In genomic region chr10:123966896-123967231, GRCh38 we compare ENCODE assay signal across 22 cellular contexts.
A peak's percentile ranks its signal among the peaks of the same experiment; 100 is the strongest.
DNase-seq lines count a peak whose midpoint lies in the region; ATAC-seq, FAIRE-seq and TF ChIP-seq lines count a peak whose summit lies in the region.
"Had no signal": no experiment of that assay in that cellular context is flagged by ENCODE, and none has a peak within 500 bp of the region (broad histone marks: within the 10 kb centered on the region; RNA-seq: fewer than 3 reads in every experiment).

No MANE protein-coding gene starts in this region.

- H3K9me3 ChIP-seq in kidney (ENCODE audit: control insufficient read depth in 1 of 2, low read length in 2 of 2) = no peaks in the 10 kb centered on the region
- H3K9me3 ChIP-seq in testis = no peaks in the 10 kb centered on the region
- H3K9me3 ChIP-seq in neuronal stem cell (replicated peaks in 1 of 2; ENCODE audit: control insufficient read depth in 2 of 2, insufficient read depth in 1 of 2, low read depth in 1 of 2, low read length in 2 of 2) = no peaks in the 10 kb centered on the region
- H3K9me3 ChIP-seq: BE2C, MG63, SJSA1 had no signal

- H3K36me3 ChIP-seq in GM23338 (ENCODE audit: insufficient read depth) (no peaks in the 10 kb centered on the region), kidney (ENCODE audit: control insufficient read depth in 1 of 2, insufficient read depth in 2 of 2, low read length in 2 of 2) (no peaks in the 10 kb centered on the region), testis (ENCODE audit: low read depth, missing control alignments) (no peaks in the 10 kb centered on the region), neuronal stem cell (replicated peaks in 1 of 2; ENCODE audit: control insufficient read depth in 2 of 2, insufficient read depth in 2 of 2, low read length in 2 of 2) (no peaks in the 10 kb centered on the region)
- H3K36me3 ChIP-seq: BE2C, MG63, SJSA1 had no signal

- no peak overlapping the region for H4K8ac ChIP-seq in neuronal stem cell (ENCODE audit: low read depth, low read length)

- no peaks in the 10 kb centered on the region for H4K20me1 ChIP-seq in GM23338 (replicated peaks; ENCODE audit: insufficient read depth)

- H3K27me3 ChIP-seq in GM23338 (ENCODE audit: insufficient read depth) (no peaks in the 10 kb centered on the region), testis (no peaks in the 10 kb centered on the region), neuronal stem cell (ENCODE audit: control insufficient read depth in 3 of 3, insufficient read depth in 3 of 3, low read depth in 1 of 3, low read length in 3 of 3) (peaks cover 0 to 37% (median 10%) of the 10 kb centered on the region in 3 experiments)
- H3K27me3 ChIP-seq: MG63 had no signal

- no peak overlapping the region for H3K4me3 Mint-ChIP-seq in GM23338
- H3K4me3 Mint-ChIP-seq: CD14-positive monocyte; CD8-positive, alpha-beta memory T cell had no signal

- ATAC-seq in GM23338 = peak; percentile 19
- no peak for ATAC-seq in HG03097 (IDR thresholded peaks at IDR 0.05; ENCODE audit: low FRiP score, unreplicated experiment)
- ATAC-seq in GM18519 (IDR thresholded peaks at IDR 0.05; ENCODE audit: low FRiP score, unreplicated experiment) = no peak

- peaks cover 20% of the 10 kb centered on the region for H3K27me3 Mint-ChIP-seq in GM23338 (ENCODE audit: insufficient read depth, low read depth, poor library complexity)

- H2BK12ac ChIP-seq in neuronal stem cell (ENCODE audit: low read length) = no peak overlapping the region

- no peak overlapping the region for H2AK5ac ChIP-seq in neuronal stem cell (ENCODE audit: low read depth, low read length)

- H3K27ac Mint-ChIP-seq in GM23338 = no peak overlapping the region
- H3K27ac Mint-ChIP-seq: CD14-positive monocyte; CD8-positive, alpha-beta memory T cell had no signal

- TF ChIP-seq CTCF in GM23338 (conservative IDR thresholded peaks at IDR 0.05; ENCODE audit: low read depth in 2 of 2) = no peak
- TF ChIP-seq CTCF in kidney (IDR thresholded peaks at IDR 0.05; ENCODE audit: borderline replicate concordance, extremely low read depth, insufficient read depth) = no peak
- no peak for TF ChIP-seq CTCF in testis (IDR thresholded peaks at IDR 0.05)

- H3K79me1 ChIP-seq in neuronal stem cell (ENCODE audit: low read depth, low read length) = no peaks in the 10 kb centered on the region

- no peak overlapping the region for H3K4me3 ChIP-seq in GM23338
- no peak overlapping the region for H3K4me3 ChIP-seq in kidney (ENCODE audit: low read length in 2 of 2)
- H3K4me3 ChIP-seq in testis = no peak overlapping the region
- H3K4me3 ChIP-seq in neuronal stem cell (ENCODE audit: low read length in 2 of 2) = no peak overlapping the region
- H3K4me3 ChIP-seq: MG63, SJSA1 had no signal

- intact Hi-C loops in kidney (cut with DNase I) = loop anchor here (5.0 kb wide), 1 partner anchor 390 kb away; no protein-coding TSS in a partner anchor
- intact Hi-C loops in testis (cut with DNase I; ENCODE audit: low total_unique reads) = loop anchor here (5.0 kb wide), 1 partner anchor 385 kb away; no protein-coding TSS in a partner anchor

- H3K4me2 ChIP-seq in GM23338 = no peak overlapping the region
- H3K4me2 ChIP-seq in neuronal stem cell (ENCODE audit: insufficient read depth, low read length, poor library complexity, severe bottlenecking) = no peak overlapping the region

- H2BK15ac ChIP-seq in neuronal stem cell (ENCODE audit: low read length) = no peak overlapping the region

- FAIRE-seq in kidney (lab: Jason Lieb, UNC) = no peak
- FAIRE-seq: H54 had no signal

- no peaks in the 10 kb centered on the region; the same call in 2 of the 3 replicates for H3K36me3 Mint-ChIP-seq in GM23338 (ENCODE audit: low read depth)
- H3K36me3 Mint-ChIP-seq: CD8-positive, alpha-beta memory T cell had no signal

- no peak for TF ChIP-seq POLR2A in testis (IDR thresholded peaks at IDR 0.05)

- H3K9me3 Mint-ChIP-seq in GM23338 = no peaks in the 10 kb centered on the region; the same call in 1 of the 3 replicates

- peaks cover 26% of the 10 kb centered on the region for H3K4me1 Mint-ChIP-seq in GM23338
- H3K4me1 Mint-ChIP-seq: CD14-positive monocyte had no signal

- no peak overlapping the region for H3K9ac ChIP-seq in kidney (ENCODE audit: low read length in 2 of 2)
- no peak overlapping the region for H3K9ac ChIP-seq in neuronal stem cell (ENCODE audit: low read depth, low read length, poor library complexity)

- no peaks in the 10 kb centered on the region for H3K79me2 ChIP-seq in GM23338 (replicated peaks; ENCODE audit: insufficient read depth)

- DNase-seq in GM23338 (ENCODE audit: low spot score) = no peak
- DNase-seq in dedifferentiated amniotic fluid mesenchymal stem cell (ENCODE audit: extremely low spot score) = peak; percentile 20
- peak; percentile 25 for DNase-seq in kidney
- peak; percentile 49 for DNase-seq in testis
- DNase-seq in D341Med (ENCODE audit: low spot score) = no peak
- DNase-seq in neuronal stem cell (ENCODE audit: low spot score) = no peak
- DNase-seq: BE2C; CD8-positive, alpha-beta memory T cell; GF-D8; IMR-90; KG1; MG63; NCI-H1105 treated with DMSO at 0.1 percent for 48 hours; NCI-H2107; NCI-H748 treated with DMSO at 0.1 percent for 48 hours; NK-92 treated with Interleukin-12 subunit alpha and Interleukin-12 subunit beta, amount 100 ng/mL, for 24 hours; PC-3 had no signal

- H3K27ac ChIP-seq in GM23338 (ENCODE audit: low read depth) (no peak overlapping the region), kidney (ENCODE audit: low read depth in 2 of 2, low read length in 2 of 2) (no peak overlapping the region), testis (peak overlapping the region; percentile 34 to 67), neuronal stem cell (replicated peaks; ENCODE audit: low read length) (no peak overlapping the region)
- H3K27ac ChIP-seq: SJSA1 had no signal

- H3K4ac ChIP-seq in neuronal stem cell (ENCODE audit: low read length) = no peak overlapping the region

- WGBS in testis, 2 donors = 47 to 48% methylated on average over 7 of the region's 7 CpGs
- WGBS in neuronal stem cell (ENCODE audit: extremely low coverage in 2 of 2, insufficient read length in 2 of 2, insufficient replicate concordance in 1 of 2), 2 donors = no CpG with 5 or more reads among the region's 7 CpGs

- H4K91ac ChIP-seq in neuronal stem cell (ENCODE audit: low read depth, low read length, poor library complexity) = no peak overlapping the region

- H2AFZ ChIP-seq in GM23338 (0 out of 2 replicates have a peak overlapping the region, but pooled peaks have one; percentile 14), neuronal stem cell (ENCODE audit: low read length) (no peak overlapping the region)

- no peak overlapping the region for H3K23ac ChIP-seq in neuronal stem cell (ENCODE audit: low read depth, low read length, poor library complexity)

- H3K9me2 ChIP-seq in GM23338 (ENCODE audit: insufficient read depth) = no peaks in the 10 kb centered on the region

- H3K14ac ChIP-seq in neuronal stem cell (ENCODE audit: low read length) = no peak overlapping the region

- H3F3A ChIP-seq in GM23338 (replicated peaks; ENCODE audit: low read depth) = no peaks in the 10 kb centered on the region

- no peak overlapping the region for H3K18ac ChIP-seq in neuronal stem cell (ENCODE audit: low read length)

- H2BK5ac ChIP-seq in neuronal stem cell (ENCODE audit: low read length) = no peak overlapping the region

- peaks cover 4% of the 10 kb centered on the region for H3K4me1 ChIP-seq in GM23338 (ENCODE audit: insufficient read depth)
- no peaks in the 10 kb centered on the region for H3K4me1 ChIP-seq in kidney (ENCODE audit: control insufficient read depth in 1 of 2, insufficient read depth in 1 of 2, low read depth in 1 of 2, low read length in 2 of 2)
- H3K4me1 ChIP-seq in testis = peaks cover 16% of the 10 kb centered on the region
- peaks cover 0 to 9% of the 10 kb centered on the region in 2 donors for H3K4me1 ChIP-seq in neuronal stem cell (ENCODE audit: control insufficient read depth in 2 of 2, insufficient read depth in 1 of 2, low read depth in 1 of 2, low read length in 2 of 2)
- H3K4me1 ChIP-seq: BE2C, SJSA1 had no signal

- H2BK120ac ChIP-seq in neuronal stem cell (ENCODE audit: low read depth, low read length) = no peak overlapping the region

TF ChIP-seq in GM23338, 12 proteins besides CTCF, POLR2A, EP300 and RAD21:
- TF ChIP-seq EZH2phosphoT487 (IDR thresholded peaks at IDR 0.05; ENCODE audit: unreplicated experiment) = no peak
TF ChIP-seq in GM23338: peak in this region for 0.

Comparison
In these comparisons a context has a peak if more than half of its experiments do, and no peak if none do; other contexts are left out.
1. DNase-seq: peak in dedifferentiated amniotic fluid mesenchymal stem cell (single experiment), kidney (single experiment) and testis (single experiment); none in GM23338 (single experiment), D341Med (single experiment) and neuronal stem cell (single experiment).
2. H3K27ac ChIP-seq: peak in testis (2 of 2); none in GM23338 (single experiment), kidney (0 of 2) and neuronal stem cell (single experiment).